In genomic region chr5:61162010-61162831, GRCh38 we compare ENCODE assay signal across 8 cellular contexts. TPM values are rescaled to one million over a fixed set of nuclear protein-coding genes. Genes with fewer than 3 reads are reported as not detected.
DNase-seq lines count a peak whose midpoint lies in the region; ATAC-seq and TF ChIP-seq lines count a peak whose summit lies in the region.

Gene SMIM15, minus strand, starts transcription at chr5:61162468. Its CDS starts 2,297 bp downstream, at chr5:61160171.

- ATAC-seq in GM21390 (IDR thresholded peaks at IDR 0.05; ENCODE audit: unreplicated experiment) (peak; percentile 95), mucosa of descending colon (peak; percentile 97)

- peak within 1 kb of the TSS; percentile 97 for H3K4me3 ChIP-seq in HUES48 (ENCODE audit: low read depth, low read length)
- peak within 1 kb of the TSS; percentile 59 for H3K4me3 ChIP-seq in mucosa of descending colon

- TF ChIP-seq CTCF in mucosa of descending colon (IDR thresholded peaks at IDR 0.05) = no peak

- DNase-seq in Caki2 (ENCODE audit: low read depth) (peak; percentile 81), OCI-M1 (lab: John Stamatoyannopoulos, UW) (peak; percentile 95), activated T-cell treated with anti-CD3 and anti-CD28 coated beads for 4 hours (peak; percentile 70), epithelial cell of prostate (ENCODE audit: low read depth, low spot score) (peak; percentile 39), mucosa of descending colon (peak; percentile 93 to 95 (median 94))
- DNase-seq in stimulated activated CD8-positive, alpha-beta memory T cell treated with anti-CD3 and anti-CD28 coated beads, Interleukin-4, amount 100 ng/mL, for 24 hours (ENCODE audit: low read depth) = peak; percentile 73

- H3K27me3 ChIP-seq in HUES48 (ENCODE audit: control insufficient read depth, insufficient read depth, low read length) = no peaks in the 10 kb centered on the region

- peaks cover 9% of the 10 kb centered on the region for H3K4me1 ChIP-seq in HUES48 (ENCODE audit: control insufficient read depth, insufficient read depth, low read length)
- H3K4me1 ChIP-seq in mucosa of descending colon (ENCODE audit: low read depth) = peaks cover 12% of the 10 kb centered on the region

- H3K36me3 ChIP-seq in HUES48 (ENCODE audit: control insufficient read depth, insufficient read depth, low read length) (peaks cover 35% of the 10 kb centered on the region), mucosa of descending colon (ENCODE audit: low read depth) (no peaks in the 10 kb centered on the region)

- intact Hi-C loops in mucosa of descending colon (cut with DNase I, micrococcal nuclease) = no loop called here

- in situ Hi-C loops in Caki2 (cut with HindIII; ENCODE audit: low pct_unique_long_range_greater_than_20kb, low sequenced_read_pairs) = no loop called here

- H3K9me3 ChIP-seq in HUES48 (ENCODE audit: control insufficient read depth, insufficient read depth, low read length) = no peaks in the 10 kb centered on the region; the same call in 1 of the 2 replicates
- H3K9me3 ChIP-seq in mucosa of descending colon = no peaks in the 10 kb centered on the region

- peak within 1 kb of the TSS; percentile 92 for H3K9ac ChIP-seq in HUES48 (ENCODE audit: low read depth, low read length)

- peak within 1 kb of the TSS; percentile 85 for H3K27ac ChIP-seq in HUES48 (ENCODE audit: low read depth, low read length)
- peak within 1 kb of the TSS; percentile 93 for H3K27ac ChIP-seq in epithelial cell of prostate

RNA-seq across cellular contexts. Expression of gene SMIM15, which starts in this region (rescaled TPM):
- total RNA-seq in Caki2 (2014; rRNA removed; shearing (Covaris generic); ENCODE audit: low replicate concordance) = 66.9 and 159 TPM in 2 replicates
- 100 to 1,000 TPM in 1 of 3 donors, 10 to 100 TPM in 2; 63.5 to 104 (median 79.2) TPM for total RNA-seq in mucosa of descending colon

Comparison
In these comparisons a context has a peak if more than half of its experiments do, and no peak if none do; other contexts are left out.
1. Peak in every context shown above with its lines: DNase-seq, ATAC-seq, H3K4me3 ChIP-seq and H3K27ac ChIP-seq.
2. DNase-seq: peak in every context shown above with its lines; median percentile 95 in OCI-M1; 94 in mucosa of descending colon; 81 in Caki2; 73 in stimulated activated CD8-positive, alpha-beta memory T cell treated with anti-CD3 and anti-CD28 coated beads, Interleukin-4, amount 100 ng/mL, for 24 hours; 70 in activated T-cell treated with anti-CD3 and anti-CD28 coated beads for 4 hours; 39 in epithelial cell of prostate.